30 cellular contexts compared by ENCODE assay signal in genomic region chr6:89051725-89052124, GRCh38. TPM values are rescaled to one million over a fixed set of nuclear protein-coding genes. Genes with fewer than 3 reads are reported as not detected.
DNase-seq lines count a peak whose midpoint lies in the region; ATAC-seq and TF ChIP-seq lines count a peak whose summit lies in the region.
"Had no signal": no experiment of that assay in that cellular context is flagged by ENCODE, and none has a peak within 500 bp of the region (broad histone marks: within the 10 kb centered on the region; RNA-seq: fewer than 3 reads in every experiment).

No MANE protein-coding gene starts in this region.

- no peak for TF ChIP-seq POLR2A in ovary (IDR thresholded peaks at IDR 0.05)

- H3K27me3 ChIP-seq in CD4-positive, CD25-positive, alpha-beta regulatory T cell (ENCODE audit: control insufficient read depth, insufficient read depth, low read length) = no peaks in the 10 kb centered on the region
- no peaks in the 10 kb centered on the region for H3K27me3 ChIP-seq in ovary
- H3K27me3 ChIP-seq: heart right ventricle, upper lobe of left lung had no signal

- H3K4me1 ChIP-seq in CD4-positive, CD25-positive, alpha-beta regulatory T cell (ENCODE audit: control insufficient read depth, insufficient read depth, low read length, poor library complexity, severe bottlenecking) = no peaks in the 10 kb centered on the region
- peaks cover 5% of the 10 kb centered on the region for H3K4me1 ChIP-seq in ovary (ENCODE audit: insufficient read depth)

- no peaks in the 10 kb centered on the region for H3K36me3 ChIP-seq in CD4-positive, CD25-positive, alpha-beta regulatory T cell (ENCODE audit: control insufficient read depth, insufficient read depth, low read length)
- no peaks in the 10 kb centered on the region for H3K36me3 ChIP-seq in ovary
- H3K36me3 ChIP-seq: heart right ventricle, upper lobe of left lung had no signal

- POLR2A ChIA-PET in activated CD4-positive, alpha-beta T cell treated with anti-CD3 and anti-CD28 coated beads for 36 hours (lab: Charles Lee) = no interaction called here
- POLR2A ChIA-PET in naive thymus-derived CD8-positive, alpha-beta T cell (lab: Charles Lee) = interaction anchor here (0.9 kb wide), 1 partner anchor 27 kb away, joined by 3 read pairs; no protein-coding TSS in a partner anchor

- DNase-seq in activated CD4-positive, alpha-beta T cell treated with anti-CD3 and anti-CD28 coated beads for 36 hours = no peak
- DNase-seq in activated CD4-positive, alpha-beta T cell treated with anti-CD3 and anti-CD28 coated beads for 1 hour = no peak
- peak in 2 of 3 donors; percentile 9 to 61 for DNase-seq in CD4-positive, CD25-positive, alpha-beta regulatory T cell
- DNase-seq in activated naive CD4-positive, alpha-beta T cell treated with anti-CD3 and anti-CD28 coated beads, Interleukin-2, amount 50 U/mL, for 72 hours (ENCODE audit: low spot score in 2 of 2) = no peak
- peak in 1 of 10 donors; percentile 9 for DNase-seq in naive thymus-derived CD8-positive, alpha-beta T cell
- DNase-seq in T-helper 2 cell treated with Interferon-gamma antibody and Interleukin-4, amounts not matched to agents 5 μg/mL and 100 μg/mL, for 36 hours (ENCODE audit: low spot score) = no peak
- DNase-seq in ovary (no peak), AG08396 (ENCODE audit: low spot score) (no peak)
- DNase-seq: activated CD4-positive, alpha-beta T cell treated with anti-CD3 and anti-CD28 coated beads, Interleukin-2, amount 50 U/mL, for 1 hour; activated CD8-positive, alpha-beta memory T cell treated with anti-CD3 and anti-CD28 coated beads, Interleukin-2, amount 50 U/mL, for 4 hours; activated effector memory CD4-positive, alpha-beta T cell treated with anti-CD3 and anti-CD28 coated beads, Interleukin-2, amount 50 U/mL, for 16 hours; AML-193; anterior cingulate cortex; heart right ventricle; kidney; naive B cell; NCI-H1436 treated with DMSO at 0.1 percent for 48 hours; NCI-H2081 treated with DMSO at 0.1 percent for 48 hours; NCI-H226; NCI-H526 treated with DMSO at 0.1 percent for 48 hours; SHP77; stimulated activated CD4-positive, alpha-beta T cell treated with anti-CD3 and anti-CD28 coated beads, Interleukin-4, amount 100 ng/mL, for 4 hours; T1000; upper lobe of left lung had no signal

- CTCF ChIA-PET in activated CD4-positive, alpha-beta T cell treated with anti-CD3 and anti-CD28 coated beads for 36 hours (lab: Charles Lee) = no interaction called here

- H3K4me1 Mint-ChIP-seq in activated CD4-positive, alpha-beta T cell treated with anti-CD3 and anti-CD28 coated beads for 36 hours = peaks cover 12% of the 10 kb centered on the region
- H3K4me1 Mint-ChIP-seq in CD4-positive, CD25-positive, alpha-beta regulatory T cell = peaks cover 0 to 12% (median 10%) of the 10 kb centered on the region in 4 donors
- H3K4me1 Mint-ChIP-seq in naive thymus-derived CD8-positive, alpha-beta T cell = peaks cover 4 to 23% (median 10%) of the 10 kb centered on the region in 4 donors
- peaks cover 11% of the 10 kb centered on the region for H3K4me1 Mint-ChIP-seq in T-helper 2 cell treated with Interferon-gamma antibody and Interleukin-4, amounts not matched to agents 5 μg/mL and 100 μg/mL, for 36 hours (ENCODE audit: low read depth)
- H3K4me1 Mint-ChIP-seq: naive B cell had no signal

- 92 to 96% (median 95%) methylated on average over 5 of the region's 5 CpGs for WGBS in ovary, 3 donors

- H3K27me3 Mint-ChIP-seq in activated CD4-positive, alpha-beta T cell treated with anti-CD3 and anti-CD28 coated beads for 36 hours = no peaks in the 10 kb centered on the region
- H3K27me3 Mint-ChIP-seq in CD4-positive, CD25-positive, alpha-beta regulatory T cell = peaks cover 8% of the 10 kb centered on the region
- no peaks in the 10 kb centered on the region for H3K27me3 Mint-ChIP-seq in naive thymus-derived CD8-positive, alpha-beta T cell
- peaks cover 7% of the 10 kb centered on the region for H3K27me3 Mint-ChIP-seq in T-helper 2 cell treated with Interferon-gamma antibody and Interleukin-4, amounts not matched to agents 5 μg/mL and 100 μg/mL, for 36 hours (ENCODE audit: low read depth)
- H3K27me3 Mint-ChIP-seq: CD4-positive, alpha-beta memory T cell; naive B cell had no signal

- H3K4me3 Mint-ChIP-seq in activated CD4-positive, alpha-beta T cell treated with anti-CD3 and anti-CD28 coated beads for 36 hours = no peak overlapping the region
- H3K4me3 Mint-ChIP-seq in CD4-positive, CD25-positive, alpha-beta regulatory T cell = no peak overlapping the region
- H3K4me3 Mint-ChIP-seq in naive thymus-derived CD8-positive, alpha-beta T cell = no peak overlapping the region
- no peak overlapping the region for H3K4me3 Mint-ChIP-seq in T-helper 2 cell treated with Interferon-gamma antibody and Interleukin-4, amounts not matched to agents 5 μg/mL and 100 μg/mL, for 36 hours
- H3K4me3 Mint-ChIP-seq: mesothelial cell of epicardium, naive B cell had no signal

- TF ChIP-seq CTCF in ovary (IDR thresholded peaks at IDR 0.05) = no peak

- intact Hi-C loops in activated CD4-positive, alpha-beta T cell treated with anti-CD3 and anti-CD28 coated beads for 36 hours (cut with DNase I, micrococcal nuclease) = no loop called here
- intact Hi-C loops in ovary (cut with DNase I) = no loop called here

- H3K27ac ChIP-seq in CD4-positive, CD25-positive, alpha-beta regulatory T cell (ENCODE audit: insufficient read depth, low read length, poor library complexity, severe bottlenecking) = no peak overlapping the region
- no peak overlapping the region for H3K27ac ChIP-seq in ovary
- H3K27ac ChIP-seq: upper lobe of left lung, VCaP had no signal

- H3K27ac Mint-ChIP-seq in activated CD4-positive, alpha-beta T cell treated with anti-CD3 and anti-CD28 coated beads for 36 hours = no peak overlapping the region
- peak overlapping the region; percentile 35 to 63 (median 49) for H3K27ac Mint-ChIP-seq in CD4-positive, CD25-positive, alpha-beta regulatory T cell
- H3K27ac Mint-ChIP-seq in activated naive CD4-positive, alpha-beta T cell treated with anti-CD3 and anti-CD28 coated beads, Interleukin-2, amount 50 U/mL, for 72 hours = no peak overlapping the region
- peak overlapping the region in 6 of 10 donors; percentile 0 to 77 (median 48) for H3K27ac Mint-ChIP-seq in naive thymus-derived CD8-positive, alpha-beta T cell
- H3K27ac Mint-ChIP-seq in T-helper 2 cell treated with Interferon-gamma antibody and Interleukin-4, amounts not matched to agents 5 μg/mL and 100 μg/mL, for 36 hours = no peak overlapping the region
- H3K27ac Mint-ChIP-seq: mesothelial cell of epicardium had no signal

- peak; percentile 71 for ATAC-seq in activated CD4-positive, alpha-beta T cell treated with anti-CD3 and anti-CD28 coated beads for 36 hours
- peak; percentile 70 to 79 for ATAC-seq in CD4-positive, CD25-positive, alpha-beta regulatory T cell (ENCODE audit: low read depth in 2 of 2)
- peak; percentile 49 to 87 for ATAC-seq in activated naive CD4-positive, alpha-beta T cell treated with anti-CD3 and anti-CD28 coated beads, Interleukin-2, amount 50 U/mL, for 72 hours
- ATAC-seq in naive thymus-derived CD8-positive, alpha-beta T cell = peak in 1 of 2 donors; percentile 27
- ATAC-seq: A549, HCT116, heart right ventricle, Panc1 had no signal

- H3K9me3 ChIP-seq in CD4-positive, CD25-positive, alpha-beta regulatory T cell (ENCODE audit: control insufficient read depth in 2 of 2, low read length in 2 of 2) = no peaks in the 10 kb centered on the region
- H3K9me3 ChIP-seq in ovary = no peaks in the 10 kb centered on the region
- H3K9me3 ChIP-seq: A549, heart right ventricle, upper lobe of left lung had no signal

- H3K9me3 Mint-ChIP-seq in activated CD4-positive, alpha-beta T cell treated with anti-CD3 and anti-CD28 coated beads for 36 hours (ENCODE audit: low read depth) = no peaks in the 10 kb centered on the region
- H3K9me3 Mint-ChIP-seq in CD4-positive, CD25-positive, alpha-beta regulatory T cell = peaks cover 0 to 3% (median 0%) of the 10 kb centered on the region in 7 donors
- peaks cover 0 to 4% of the 10 kb centered on the region in 2 donors for H3K9me3 Mint-ChIP-seq in activated naive CD4-positive, alpha-beta T cell treated with anti-CD3 and anti-CD28 coated beads, Interleukin-2, amount 50 U/mL, for 72 hours
- peaks cover 0 to 4% (median 0%) of the 10 kb centered on the region in 9 donors for H3K9me3 Mint-ChIP-seq in naive thymus-derived CD8-positive, alpha-beta T cell
- H3K9me3 Mint-ChIP-seq in T-helper 2 cell treated with Interferon-gamma antibody and Interleukin-4, amounts not matched to agents 5 μg/mL and 100 μg/mL, for 36 hours = peaks cover 4% of the 10 kb centered on the region

- H3K36me3 Mint-ChIP-seq in activated CD4-positive, alpha-beta T cell treated with anti-CD3 and anti-CD28 coated beads for 36 hours (ENCODE audit: low read depth) = no peaks in the 10 kb centered on the region
- no peaks in the 10 kb centered on the region for H3K36me3 Mint-ChIP-seq in CD4-positive, CD25-positive, alpha-beta regulatory T cell
- H3K36me3 Mint-ChIP-seq in activated naive CD4-positive, alpha-beta T cell treated with anti-CD3 and anti-CD28 coated beads, Interleukin-2, amount 50 U/mL, for 72 hours = peaks cover 0 to 4% of the 10 kb centered on the region in 2 donors
- no peaks in the 10 kb centered on the region for H3K36me3 Mint-ChIP-seq in naive thymus-derived CD8-positive, alpha-beta T cell
- H3K36me3 Mint-ChIP-seq in T-helper 2 cell treated with Interferon-gamma antibody and Interleukin-4, amounts not matched to agents 5 μg/mL and 100 μg/mL, for 36 hours (ENCODE audit: low read depth) = no peaks in the 10 kb centered on the region
- H3K36me3 Mint-ChIP-seq: CD4-positive, alpha-beta memory T cell; mesothelial cell of epicardium; naive B cell had no signal

- no peak overlapping the region for H3K4me3 ChIP-seq in CD4-positive, CD25-positive, alpha-beta regulatory T cell (ENCODE audit: low read depth, low read length)
- no peak overlapping the region for H3K4me3 ChIP-seq in ovary
- H3K4me3 ChIP-seq: A549, heart right ventricle, upper lobe of left lung had no signal

- TF ChIP-seq EP300 in ovary (IDR thresholded peaks at IDR 0.05) = no peak

RNA-seq across cellular contexts. Expression of gene PNRC1, which starts 28.8 kb away (rescaled TPM):
- total RNA-seq in activated CD4-positive, alpha-beta T cell treated with anti-CD3 and anti-CD28 coated beads for 36 hours = 10 to 100 TPM; 85.6 to 93.7 TPM
- 734 TPM for total RNA-seq in CD4-positive, CD25-positive, alpha-beta regulatory T cell
- 100 to 1,000 TPM; 357 to 551 (median 483) TPM for polyA plus RNA-seq in CD4-positive, CD25-positive, alpha-beta regulatory T cell
- 100 to 1,000 TPM in 1 of 2 donors, 10 to 100 TPM in 1; 97.3 to 150 TPM for total RNA-seq in activated naive CD4-positive, alpha-beta T cell treated with anti-CD3 and anti-CD28 coated beads, Interleukin-2, amount 50 U/mL, for 72 hours
- 100 to 1,000 TPM; 645 to 699 TPM for total RNA-seq in naive thymus-derived CD8-positive, alpha-beta T cell
- polyA plus RNA-seq in naive thymus-derived CD8-positive, alpha-beta T cell = 100 to 1,000 TPM; 561 to 737 (median 604) TPM
- total RNA-seq in ovary = 100 to 1,000 TPM; 311 to 507 (median 427) TPM
- polyA plus RNA-seq in ovary = 100 to 1,000 TPM; 152 to 239 TPM

Comparison
In these comparisons a context has a peak if more than half of its experiments do, and no peak if none do; other contexts are left out.
1. DNase-seq: peak in CD4-positive, CD25-positive, alpha-beta regulatory T cell (2 of 3); none in activated CD4-positive, alpha-beta T cell treated with anti-CD3 and anti-CD28 coated beads for 36 hours (single experiment), activated CD4-positive, alpha-beta T cell treated with anti-CD3 and anti-CD28 coated beads for 1 hour (single experiment), activated naive CD4-positive, alpha-beta T cell treated with anti-CD3 and anti-CD28 coated beads, Interleukin-2, amount 50 U/mL, for 72 hours (0 of 2), T-helper 2 cell treated with Interferon-gamma antibody and Interleukin-4, amounts not matched to agents 5 μg/mL and 100 μg/mL, for 36 hours (single experiment), ovary (0 of 5) and AG08396 (single experiment).
2. H3K27ac Mint-ChIP-seq: peak in CD4-positive, CD25-positive, alpha-beta regulatory T cell (3 of 3) and naive thymus-derived CD8-positive, alpha-beta T cell (6 of 10); none in activated CD4-positive, alpha-beta T cell treated with anti-CD3 and anti-CD28 coated beads for 36 hours (single experiment), activated naive CD4-positive, alpha-beta T cell treated with anti-CD3 and anti-CD28 coated beads, Interleukin-2, amount 50 U/mL, for 72 hours (0 of 2) and T-helper 2 cell treated with Interferon-gamma antibody and Interleukin-4, amounts not matched to agents 5 μg/mL and 100 μg/mL, for 36 hours (single experiment).